Comparison of ENCODE assay signal across 8 cellular contexts in genomic region chr17:43368740-43369506, GRCh38. TPM values are rescaled to one million over a fixed set of nuclear protein-coding genes. Genes with fewer than 3 reads are reported as not detected.
DNase-seq lines count a peak whose midpoint lies in the region; ATAC-seq and TF ChIP-seq lines count a peak whose summit lies in the region.

No MANE protein-coding gene starts in this region.

- TF ChIP-seq POLR2A in lower leg skin (IDR thresholded peaks at IDR 0.05), result peak in 1 of 2 donors; percentile 37

- no peak for TF ChIP-seq CTCF in activated CD8-positive, alpha-beta T cell treated with anti-CD3 and anti-CD28 coated beads for 36 hours (IDR thresholded peaks at IDR 0.05)
- no peak for TF ChIP-seq CTCF in lower leg skin (IDR thresholded peaks at IDR 0.05)

- WGBS in lower leg skin, 2 donors, result 0 to 3% methylated on average over 47 to 51 of the region's 51 CpGs

- DNase-seq in DMS79 treated with DMSO at 0.1 percent for 48 hours (lab: John Stamatoyannopoulos, UW), result peak; percentile 84
- DNase-seq in NCI-H748 treated with DMSO at 0.1 percent for 48 hours (lab: John Stamatoyannopoulos, UW), result peak; percentile 49
- DNase-seq in activated CD8-positive, alpha-beta T cell treated with anti-CD3 and anti-CD28 coated beads for 36 hours, result peak; percentile 70
- DNase-seq in effector CD8-positive, alpha-beta T cell (lab: John Stamatoyannopoulos, UW), result peak; percentile 38
- DNase-seq in lower leg skin (ENCODE audit: low spot score in 2 of 2), result peak; percentile 81 to 96
- peak; percentile 52 to 64 for DNase-seq in stimulated activated CD4-positive, alpha-beta T cell treated with anti-CD3 and anti-CD28 coated beads, Interleukin-4, amount 100 ng/mL, for 48 hours (ENCODE audit: low read depth in 2 of 2)

- H3K4me1 Mint-ChIP-seq in activated CD8-positive, alpha-beta T cell treated with anti-CD3 and anti-CD28 coated beads for 36 hours (ENCODE audit: low read depth), result peaks cover 45% of the 10 kb centered on the region

- intact Hi-C loops in activated CD8-positive, alpha-beta T cell treated with anti-CD3 and anti-CD28 coated beads for 36 hours (cut with micrococcal nuclease), result loop anchor here (1.0 to 2.0 kb wide), 2 partner anchors 9 to 20 kb away; no protein-coding TSS in a partner anchor
- intact Hi-C loops in lower leg skin (cut with DNase I; ENCODE audit: low total_unique reads), result no loop called here

- peak overlapping the region; percentile 32 for H3K4me3 ChIP-seq in lower leg skin (ENCODE audit: low read depth, poor library complexity, severe bottlenecking)

- H3K27ac Mint-ChIP-seq in activated CD8-positive, alpha-beta T cell treated with anti-CD3 and anti-CD28 coated beads for 36 hours, result peak overlapping the region; percentile 100

- ATAC-seq in HG03280 (IDR thresholded peaks at IDR 0.05; ENCODE audit: unreplicated experiment), result peak; percentile 22
- ATAC-seq in activated CD8-positive, alpha-beta T cell treated with anti-CD3 and anti-CD28 coated beads for 36 hours, result peak; percentile 45
- no peak for ATAC-seq in HG03571 (IDR thresholded peaks at IDR 0.05; ENCODE audit: unreplicated experiment)

- no peaks in the 10 kb centered on the region for H3K27me3 Mint-ChIP-seq in activated CD8-positive, alpha-beta T cell treated with anti-CD3 and anti-CD28 coated beads for 36 hours

- H3K9me3 Mint-ChIP-seq in activated CD8-positive, alpha-beta T cell treated with anti-CD3 and anti-CD28 coated beads for 36 hours, result no peaks in the 10 kb centered on the region

- POLR2A ChIA-PET in activated CD8-positive, alpha-beta T cell treated with anti-CD3 and anti-CD28 coated beads for 36 hours (lab: Charles Lee), result interaction anchor here (0.6 to 8.1 kb wide), 30 partner anchors 8 to 1175 kb away, joined by 3 to 155 read pairs (median 8); partner anchors contain the start of genes ARL4D, DHX8, G6PC3 and GHDC

- peak overlapping the region; percentile 97 for H3K4me3 Mint-ChIP-seq in activated CD8-positive, alpha-beta T cell treated with anti-CD3 and anti-CD28 coated beads for 36 hours

- CTCF ChIA-PET in activated CD8-positive, alpha-beta T cell treated with anti-CD3 and anti-CD28 coated beads for 36 hours (lab: Charles Lee), result interaction anchor here (1.0 to 4.2 kb wide), 7 partner anchors 10 to 114 kb away, joined by 3 to 34 read pairs (median 5); partner anchors contain the start of genes ARL4D and DHX8

- no peaks in the 10 kb centered on the region for H3K36me3 Mint-ChIP-seq in activated CD8-positive, alpha-beta T cell treated with anti-CD3 and anti-CD28 coated beads for 36 hours (ENCODE audit: low read depth)

RNA-seq across cellular contexts. Expression of gene ARL4D, which starts 29.9 kb away (rescaled TPM):
- 1 to 10 TPM; 2.2 to 3.4 TPM for total RNA-seq in activated CD8-positive, alpha-beta T cell treated with anti-CD3 and anti-CD28 coated beads for 36 hours
- total RNA-seq in lower leg skin, result 10 to 100 TPM; 30.3 to 50.6 (median 43.7) TPM

Comparison
In these comparisons a context has a peak if more than half of its experiments do, and no peak if none do; other contexts are left out.
1. DNase-seq: peak in every context shown above with its lines; median percentile 88 in lower leg skin; 84 in DMS79 treated with DMSO at 0.1 percent for 48 hours; 70 in activated CD8-positive, alpha-beta T cell treated with anti-CD3 and anti-CD28 coated beads for 36 hours; 58 in stimulated activated CD4-positive, alpha-beta T cell treated with anti-CD3 and anti-CD28 coated beads, Interleukin-4, amount 100 ng/mL, for 48 hours; 49 in NCI-H748 treated with DMSO at 0.1 percent for 48 hours; 38 in effector CD8-positive, alpha-beta T cell.
2. RNA of gene ARL4D, which starts 29.9 kb away (total RNA-seq): 30.3 to 50.6 TPM in lower leg skin; 2.2 to 3.4 TPM in activated CD8-positive, alpha-beta T cell treated with anti-CD3 and anti-CD28 coated beads for 36 hours; every median in the first group is over 4 times any median in the second.